ENCODE assay signal across 1 cellular context in the genomic region with DNA sequence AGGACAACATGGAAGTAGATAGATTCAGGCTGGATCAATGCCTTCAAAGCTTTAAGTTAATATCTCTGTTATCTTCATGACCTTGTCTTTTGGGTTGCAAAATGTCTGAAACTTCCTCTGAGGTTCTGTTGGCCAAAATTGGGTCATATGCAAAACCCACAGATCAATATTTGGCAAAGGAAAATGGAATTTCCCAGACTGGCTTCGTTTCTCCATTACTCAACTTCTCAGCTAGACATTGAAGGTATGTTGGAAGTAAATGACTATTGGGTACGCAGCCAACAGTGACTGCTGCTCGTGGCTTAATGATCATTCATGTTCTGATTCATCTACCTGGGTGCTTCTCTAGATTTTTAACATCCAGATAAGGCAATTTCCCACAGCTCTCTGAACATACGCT.
TF ChIP-seq lines count a peak whose summit lies in the region.

No MANE protein-coding gene starts in this region.

TF ChIP-seq in HepG2, 621 proteins besides CTCF, POLR2A, EP300 and RAD21 (continued from another document):
- TF ChIP-seq CEBPB (IDR thresholded peaks at IDR 0.05; ENCODE audit: borderline replicate concordance, low read depth, low read length) (peak; percentile 76), SOX13 (IDR thresholded peaks at IDR 0.05) (no peak), SOX13 (CRISPR knock-in tag; conservative IDR thresholded peaks at IDR 0.05 in 1 of 2, IDR thresholded peaks at IDR 0.05 in 1 of 2) (peak in 1 of 2 experiments; percentile 55; a peak in 1 of 4 replicates), NCOA2 (CRISPR knock-in tag; IDR thresholded peaks at IDR 0.05) (peak; percentile 70; the same call in 1 of the 2 replicates), CHD4 (IDR thresholded peaks at IDR 0.05; ENCODE audit: borderline replicate concordance, low read length) (no peak), CREM (IDR thresholded peaks at IDR 0.05) (no peak), CREM (CRISPR knock-in tag; IDR thresholded peaks at IDR 0.05) (no peak), SKI (IDR thresholded peaks at IDR 0.05; ENCODE audit: partially characterized antibody) (peak; percentile 20), NFIC (IDR thresholded peaks at IDR 0.05; ENCODE audit: low read length) (peak; percentile 37; the same call in 1 of the 2 replicates), CREB1 (IDR thresholded peaks at IDR 0.05) (no peak), CREB1 (CRISPR knock-in tag; IDR thresholded peaks at IDR 0.05) (0 out of 2 replicates have a peak, but pooled peaks have one; percentile 33), ZNF501 (CRISPR knock-in tag; IDR thresholded peaks at IDR 0.05) (no peak), MED1 (CRISPR knock-in tag; IDR thresholded peaks at IDR 0.05) (peak; percentile 41), HDAC2 (CRISPR knock-in tag; IDR thresholded peaks at IDR 0.05) (no peak), CEBPG (CRISPR knock-in tag; IDR thresholded peaks at IDR 0.05) (0 out of 2 replicates have a peak, but pooled peaks have one; percentile 27), HOXA9 (CRISPR knock-in tag; IDR thresholded peaks at IDR 0.05; ENCODE audit: borderline replicate concordance) (no peak), KDM4B (CRISPR knock-in tag; IDR thresholded peaks at IDR 0.05) (no peak), FLYWCH1 (CRISPR knock-in tag; IDR thresholded peaks at IDR 0.05) (no peak), FOXA3 (CRISPR knock-in tag; IDR thresholded peaks at IDR 0.05) (peak; percentile 30; the same call in 1 of the 2 replicates), ZMYM4 (CRISPR knock-in tag; IDR thresholded peaks at IDR 0.05) (peak; percentile 79), SOX5 (CRISPR knock-in tag; IDR thresholded peaks at IDR 0.05; ENCODE audit: borderline replicate concordance) (peak; percentile 31; the same call in 1 of the 2 replicates), ISL2 (CRISPR knock-in tag; IDR thresholded peaks at IDR 0.05) (peak; percentile 85), GATAD2A (CRISPR knock-in tag; IDR thresholded peaks at IDR 0.05) (peak; percentile 59; the same call in 1 of the 2 replicates), FOXJ3 (CRISPR knock-in tag; IDR thresholded peaks at IDR 0.05; ENCODE audit: borderline replicate concordance) (peak; percentile 65; the same call in 1 of the 2 replicates), PPARG (CRISPR knock-in tag; conservative IDR thresholded peaks at IDR 0.05) (peak; percentile 55; the same call in 1 of the 2 replicates), ZNF644 (CRISPR knock-in tag; IDR thresholded peaks at IDR 0.05; ENCODE audit: low read depth) (peak; percentile 76; the same call in 1 of the 2 replicates)
- TF ChIP-seq, protein P1, sequence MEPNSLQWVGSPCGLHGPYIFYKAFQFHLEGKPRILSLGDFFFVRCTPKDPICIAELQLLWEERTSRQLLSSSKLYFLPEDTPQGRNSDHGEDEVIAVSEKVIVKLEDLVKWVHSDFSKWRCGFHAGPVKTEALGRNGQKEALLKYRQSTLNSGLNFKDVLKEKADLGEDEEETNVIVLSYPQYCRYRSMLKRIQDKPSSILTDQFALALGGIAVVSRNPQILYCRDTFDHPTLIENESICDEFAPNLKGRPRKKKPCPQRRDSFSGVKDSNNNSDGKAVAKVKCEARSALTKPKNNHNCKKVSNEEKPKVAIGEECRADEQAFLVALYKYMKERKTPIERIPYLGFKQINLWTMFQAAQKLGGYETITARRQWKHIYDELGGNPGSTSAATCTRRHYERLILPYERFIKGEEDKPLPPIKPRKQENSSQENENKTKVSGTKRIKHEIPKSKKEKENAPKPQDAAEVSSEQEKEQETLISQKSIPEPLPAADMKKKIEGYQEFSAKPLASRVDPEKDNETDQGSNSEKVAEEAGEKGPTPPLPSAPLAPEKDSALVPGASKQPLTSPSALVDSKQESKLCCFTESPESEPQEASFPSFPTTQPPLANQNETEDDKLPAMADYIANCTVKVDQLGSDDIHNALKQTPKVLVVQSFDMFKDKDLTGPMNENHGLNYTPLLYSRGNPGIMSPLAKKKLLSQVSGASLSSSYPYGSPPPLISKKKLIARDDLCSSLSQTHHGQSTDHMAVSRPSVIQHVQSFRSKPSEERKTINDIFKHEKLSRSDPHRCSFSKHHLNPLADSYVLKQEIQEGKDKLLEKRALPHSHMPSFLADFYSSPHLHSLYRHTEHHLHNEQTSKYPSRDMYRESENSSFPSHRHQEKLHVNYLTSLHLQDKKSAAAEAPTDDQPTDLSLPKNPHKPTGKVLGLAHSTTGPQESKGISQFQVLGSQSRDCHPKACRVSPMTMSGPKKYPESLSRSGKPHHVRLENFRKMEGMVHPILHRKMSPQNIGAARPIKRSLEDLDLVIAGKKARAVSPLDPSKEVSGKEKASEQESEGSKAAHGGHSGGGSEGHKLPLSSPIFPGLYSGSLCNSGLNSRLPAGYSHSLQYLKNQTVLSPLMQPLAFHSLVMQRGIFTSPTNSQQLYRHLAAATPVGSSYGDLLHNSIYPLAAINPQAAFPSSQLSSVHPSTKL (CRISPR knock-in tag; IDR thresholded peaks at IDR 0.05): peak; percentile 71; the same call in 1 of the 2 replicates
- TF ChIP-seq, protein P2, sequence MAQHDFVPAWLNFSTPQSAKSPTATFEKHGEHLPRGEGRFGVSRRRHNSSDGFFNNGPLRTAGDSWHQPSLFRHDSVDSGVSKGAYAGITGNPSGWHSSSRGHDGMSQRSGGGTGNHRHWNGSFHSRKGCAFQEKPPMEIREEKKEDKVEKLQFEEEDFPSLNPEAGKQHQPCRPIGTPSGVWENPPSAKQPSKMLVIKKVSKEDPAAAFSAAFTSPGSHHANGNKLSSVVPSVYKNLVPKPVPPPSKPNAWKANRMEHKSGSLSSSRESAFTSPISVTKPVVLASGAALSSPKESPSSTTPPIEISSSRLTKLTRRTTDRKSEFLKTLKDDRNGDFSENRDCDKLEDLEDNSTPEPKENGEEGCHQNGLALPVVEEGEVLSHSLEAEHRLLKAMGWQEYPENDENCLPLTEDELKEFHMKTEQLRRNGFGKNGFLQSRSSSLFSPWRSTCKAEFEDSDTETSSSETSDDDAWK (CRISPR knock-in tag; IDR thresholded peaks at IDR 0.05): no peak
- TF ChIP-seq, protein P3, sequence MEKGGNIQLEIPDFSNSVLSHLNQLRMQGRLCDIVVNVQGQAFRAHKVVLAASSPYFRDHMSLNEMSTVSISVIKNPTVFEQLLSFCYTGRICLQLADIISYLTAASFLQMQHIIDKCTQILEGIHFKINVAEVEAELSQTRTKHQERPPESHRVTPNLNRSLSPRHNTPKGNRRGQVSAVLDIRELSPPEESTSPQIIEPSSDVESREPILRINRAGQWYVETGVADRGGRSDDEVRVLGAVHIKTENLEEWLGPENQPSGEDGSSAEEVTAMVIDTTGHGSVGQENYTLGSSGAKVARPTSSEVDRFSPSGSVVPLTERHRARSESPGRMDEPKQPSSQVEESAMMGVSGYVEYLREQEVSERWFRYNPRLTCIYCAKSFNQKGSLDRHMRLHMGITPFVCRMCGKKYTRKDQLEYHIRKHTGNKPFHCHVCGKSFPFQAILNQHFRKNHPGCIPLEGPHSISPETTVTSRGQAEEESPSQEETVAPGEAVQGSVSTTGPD (CRISPR knock-in tag; IDR thresholded peaks at IDR 0.05): peak; percentile 94
- TF ChIP-seq, protein P4, sequence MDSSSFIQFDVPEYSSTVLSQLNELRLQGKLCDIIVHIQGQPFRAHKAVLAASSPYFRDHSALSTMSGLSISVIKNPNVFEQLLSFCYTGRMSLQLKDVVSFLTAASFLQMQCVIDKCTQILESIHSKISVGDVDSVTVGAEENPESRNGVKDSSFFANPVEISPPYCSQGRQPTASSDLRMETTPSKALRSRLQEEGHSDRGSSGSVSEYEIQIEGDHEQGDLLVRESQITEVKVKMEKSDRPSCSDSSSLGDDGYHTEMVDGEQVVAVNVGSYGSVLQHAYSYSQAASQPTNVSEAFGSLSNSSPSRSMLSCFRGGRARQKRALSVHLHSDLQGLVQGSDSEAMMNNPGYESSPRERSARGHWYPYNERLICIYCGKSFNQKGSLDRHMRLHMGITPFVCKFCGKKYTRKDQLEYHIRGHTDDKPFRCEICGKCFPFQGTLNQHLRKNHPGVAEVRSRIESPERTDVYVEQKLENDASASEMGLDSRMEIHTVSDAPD (CRISPR knock-in tag; IDR thresholded peaks at IDR 0.05): peak; percentile 73
- TF ChIP-seq, protein P5, sequence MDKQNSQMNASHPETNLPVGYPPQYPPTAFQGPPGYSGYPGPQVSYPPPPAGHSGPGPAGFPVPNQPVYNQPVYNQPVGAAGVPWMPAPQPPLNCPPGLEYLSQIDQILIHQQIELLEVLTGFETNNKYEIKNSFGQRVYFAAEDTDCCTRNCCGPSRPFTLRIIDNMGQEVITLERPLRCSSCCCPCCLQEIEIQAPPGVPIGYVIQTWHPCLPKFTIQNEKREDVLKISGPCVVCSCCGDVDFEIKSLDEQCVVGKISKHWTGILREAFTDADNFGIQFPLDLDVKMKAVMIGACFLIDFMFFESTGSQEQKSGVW (CRISPR knock-in tag; IDR thresholded peaks at IDR 0.05; ENCODE audit: borderline replicate concordance): no peak
- TF ChIP-seq, protein P6, sequence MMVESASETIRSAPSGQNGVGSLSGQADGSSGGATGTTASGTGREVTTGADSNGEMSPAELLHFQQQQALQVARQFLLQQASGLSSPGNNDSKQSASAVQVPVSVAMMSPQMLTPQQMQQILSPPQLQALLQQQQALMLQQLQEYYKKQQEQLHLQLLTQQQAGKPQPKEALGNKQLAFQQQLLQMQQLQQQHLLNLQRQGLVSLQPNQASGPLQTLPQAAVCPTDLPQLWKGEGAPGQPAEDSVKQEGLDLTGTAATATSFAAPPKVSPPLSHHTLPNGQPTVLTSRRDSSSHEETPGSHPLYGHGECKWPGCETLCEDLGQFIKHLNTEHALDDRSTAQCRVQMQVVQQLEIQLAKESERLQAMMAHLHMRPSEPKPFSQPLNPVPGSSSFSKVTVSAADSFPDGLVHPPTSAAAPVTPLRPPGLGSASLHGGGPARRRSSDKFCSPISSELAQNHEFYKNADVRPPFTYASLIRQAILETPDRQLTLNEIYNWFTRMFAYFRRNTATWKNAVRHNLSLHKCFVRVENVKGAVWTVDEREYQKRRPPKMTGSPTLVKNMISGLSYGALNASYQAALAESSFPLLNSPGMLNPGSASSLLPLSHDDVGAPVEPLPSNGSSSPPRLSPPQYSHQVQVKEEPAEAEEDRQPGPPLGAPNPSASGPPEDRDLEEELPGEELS (CRISPR knock-in tag; IDR thresholded peaks at IDR 0.05): 0 out of 2 replicates have a peak, but pooled peaks have one; percentile 24
- TF ChIP-seq, protein P7, sequence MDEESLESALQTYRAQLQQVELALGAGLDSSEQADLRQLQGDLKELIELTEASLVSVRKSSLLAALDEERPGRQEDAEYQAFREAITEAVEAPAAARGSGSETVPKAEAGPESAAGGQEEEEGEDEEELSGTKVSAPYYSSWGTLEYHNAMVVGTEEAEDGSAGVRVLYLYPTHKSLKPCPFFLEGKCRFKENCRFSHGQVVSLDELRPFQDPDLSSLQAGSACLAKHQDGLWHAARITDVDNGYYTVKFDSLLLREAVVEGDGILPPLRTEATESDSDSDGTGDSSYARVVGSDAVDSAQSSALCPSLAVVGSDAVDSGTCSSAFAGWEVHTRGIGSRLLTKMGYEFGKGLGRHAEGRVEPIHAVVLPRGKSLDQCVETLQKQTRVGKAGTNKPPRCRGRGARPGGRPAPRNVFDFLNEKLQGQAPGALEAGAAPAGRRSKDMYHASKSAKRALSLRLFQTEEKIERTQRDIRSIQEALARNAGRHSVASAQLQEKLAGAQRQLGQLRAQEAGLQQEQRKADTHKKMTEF (CRISPR knock-in tag; IDR thresholded peaks at IDR 0.05): peak; percentile 27; the same call in 1 of the 2 replicates
TF ChIP-seq in HepG2: peak in this region for 26.
